In genomic region chr11:6742260-6742659, GRCh38 we compare ENCODE assay signal across 2 cellular contexts.
TF ChIP-seq lines count a peak whose summit lies in the region.

No MANE protein-coding gene starts in this region.

TF ChIP-seq in GM12891, 5 proteins besides CTCF, POLR2A, EP300 and RAD21:
- TF ChIP-seq SPI1 (IDR thresholded peaks at IDR 0.05; ENCODE audit: low read depth, low read length) (no peak), POLR2AphosphoS5 (IDR thresholded peaks at IDR 0.05; ENCODE audit: low read depth, low read length) (no peak), POU2F2 (IDR thresholded peaks at IDR 0.05; ENCODE audit: low read depth, low read length) (no peak), PAX5 (IDR thresholded peaks at IDR 0.05; ENCODE audit: insufficient read depth, low read length, severe bottlenecking) (no peak), TAF1 (IDR thresholded peaks at IDR 0.05; ENCODE audit: low read depth, low read length) (no peak)

TF ChIP-seq in GM23338, 12 proteins besides CTCF, POLR2A, EP300 and RAD21:
- TF ChIP-seq EZH2phosphoT487 (IDR thresholded peaks at IDR 0.05; ENCODE audit: unreplicated experiment) (no peak), REST (IDR thresholded peaks at IDR 0.05; ENCODE audit: unreplicated experiment) (no peak), POLR2AphosphoS5 (IDR thresholded peaks at IDR 0.05; ENCODE audit: low read depth) (no peak), NANOG (IDR thresholded peaks at IDR 0.05; ENCODE audit: borderline replicate concordance) (no peak), ZNF331 (CRISPR knock-in tag; IDR thresholded peaks at IDR 0.05; ENCODE audit: low read depth) (no peak), ETS1 (IDR thresholded peaks at IDR 0.05) (no peak), JUNB (IDR thresholded peaks at IDR 0.05; ENCODE audit: unreplicated experiment) (no peak)
